Comparison of ENCODE assay signal across 1 cellular context in genomic region chr11:20609727-20610707, GRCh38.
A peak's percentile ranks its signal among the peaks of the same experiment; 100 is the strongest.
TF ChIP-seq lines count a peak whose summit lies in the region.

No MANE protein-coding gene starts in this region.

TF ChIP-seq in K562, 482 proteins besides CTCF, POLR2A, EP300 and RAD21 (continued from another document and continues in another):
- 0 out of 4 replicates have a peak, but pooled peaks of 1 of the 2 experiments have one; percentile 34 for TF ChIP-seq UBTF (IDR thresholded peaks at IDR 0.05; ENCODE audit: borderline replicate concordance in 1 of 2, low read depth in 2 of 2, low read length in 2 of 2)
- TF ChIP-seq JUND (IDR thresholded peaks at IDR 0.05; ENCODE audit: borderline replicate concordance, low read depth, low read length): peak; percentile 52; the same call in 1 of the 2 replicates
- TF ChIP-seq JUND (tag; IDR thresholded peaks at IDR 0.05; ENCODE audit: borderline replicate concordance, low read depth, low read length): no peak; the same call in 2 of the 3 replicates
- TF ChIP-seq ELF1 (tag; IDR thresholded peaks at IDR 0.05): no peak
- TF ChIP-seq, protein P1, sequence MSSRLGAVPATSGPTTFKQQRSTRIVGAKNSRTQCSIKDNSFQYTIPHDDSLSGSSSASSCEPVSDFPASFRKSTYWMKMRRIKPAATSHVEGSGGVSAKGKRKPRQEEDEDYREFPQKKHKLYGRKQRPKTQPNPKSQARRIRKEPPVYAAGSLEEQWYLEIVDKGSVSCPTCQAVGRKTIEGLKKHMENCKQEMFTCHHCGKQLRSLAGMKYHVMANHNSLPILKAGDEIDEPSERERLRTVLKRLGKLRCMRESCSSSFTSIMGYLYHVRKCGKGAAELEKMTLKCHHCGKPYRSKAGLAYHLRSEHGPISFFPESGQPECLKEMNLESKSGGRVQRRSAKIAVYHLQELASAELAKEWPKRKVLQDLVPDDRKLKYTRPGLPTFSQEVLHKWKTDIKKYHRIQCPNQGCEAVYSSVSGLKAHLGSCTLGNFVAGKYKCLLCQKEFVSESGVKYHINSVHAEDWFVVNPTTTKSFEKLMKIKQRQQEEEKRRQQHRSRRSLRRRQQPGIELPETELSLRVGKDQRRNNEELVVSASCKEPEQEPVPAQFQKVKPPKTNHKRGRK (tag; IDR thresholded peaks at IDR 0.05): no peak
- no peak for TF ChIP-seq ZNF134 (CRISPR knock-in tag; conservative IDR thresholded peaks at IDR 0.05)
- no peak for TF ChIP-seq ETV6 (IDR thresholded peaks at IDR 0.05; ENCODE audit: borderline replicate concordance in 1 of 2, low read depth in 2 of 2, low read length in 1 of 2)
- TF ChIP-seq ETV6 (CRISPR knock-in tag; IDR thresholded peaks at IDR 0.05; ENCODE audit: borderline replicate concordance): no peak
- no peak for TF ChIP-seq HMG20B (CRISPR knock-in tag; IDR thresholded peaks at IDR 0.05)
- TF ChIP-seq ZC3H11A (IDR thresholded peaks at IDR 0.05; ENCODE audit: low read depth, low read length): no peak
- no peak for TF ChIP-seq HMGXB4 (CRISPR knock-in tag; IDR thresholded peaks at IDR 0.05)
- no peak for TF ChIP-seq ETV5 (CRISPR knock-in tag; IDR thresholded peaks at IDR 0.05; ENCODE audit: low read depth)
- 0 out of 2 replicates have a peak, but pooled peaks have one; percentile 10 for TF ChIP-seq ARID3A (IDR thresholded peaks at IDR 0.05; ENCODE audit: borderline replicate concordance, low read depth, low read length)
- no peak for TF ChIP-seq NCOA1 (IDR thresholded peaks at IDR 0.05; ENCODE audit: low read depth)
- TF ChIP-seq MXD1 (CRISPR knock-in tag; IDR thresholded peaks at IDR 0.05; ENCODE audit: borderline replicate concordance, poor library complexity, severe bottlenecking): no peak
- no peak for TF ChIP-seq ZNF239 (CRISPR knock-in tag; IDR thresholded peaks at IDR 0.05)
- TF ChIP-seq ZNF655 (CRISPR knock-in tag; IDR thresholded peaks at IDR 0.05): no peak
- 0 out of 2 replicates have a peak, but pooled peaks have one; percentile 35 for TF ChIP-seq CXXC5 (CRISPR knock-in tag; IDR thresholded peaks at IDR 0.05)
- no peak for TF ChIP-seq ZNF282 (CRISPR knock-in tag; IDR thresholded peaks at IDR 0.05)
- TF ChIP-seq CC2D1A (IDR thresholded peaks at IDR 0.05): peak; percentile 55; the same call in 1 of the 2 replicates
- TF ChIP-seq PHB2 (IDR thresholded peaks at IDR 0.05; ENCODE audit: low read depth): no peak
- no peak for TF ChIP-seq SIX5 (IDR thresholded peaks at IDR 0.05; ENCODE audit: borderline replicate concordance in 1 of 2, insufficient read depth in 1 of 2, low read depth in 1 of 2, low read length in 2 of 2)
- TF ChIP-seq PTBP1 (IDR thresholded peaks at IDR 0.05; ENCODE audit: low read depth, low read length): no peak
- TF ChIP-seq ERF (CRISPR knock-in tag; IDR thresholded peaks at IDR 0.05): no peak
- TF ChIP-seq HSF4 (CRISPR knock-in tag; IDR thresholded peaks at IDR 0.05; ENCODE audit: borderline replicate concordance): no peak
- no peak for TF ChIP-seq CREB3L1 (IDR thresholded peaks at IDR 0.05; ENCODE audit: borderline replicate concordance, low read depth)
- TF ChIP-seq, protein P2, sequence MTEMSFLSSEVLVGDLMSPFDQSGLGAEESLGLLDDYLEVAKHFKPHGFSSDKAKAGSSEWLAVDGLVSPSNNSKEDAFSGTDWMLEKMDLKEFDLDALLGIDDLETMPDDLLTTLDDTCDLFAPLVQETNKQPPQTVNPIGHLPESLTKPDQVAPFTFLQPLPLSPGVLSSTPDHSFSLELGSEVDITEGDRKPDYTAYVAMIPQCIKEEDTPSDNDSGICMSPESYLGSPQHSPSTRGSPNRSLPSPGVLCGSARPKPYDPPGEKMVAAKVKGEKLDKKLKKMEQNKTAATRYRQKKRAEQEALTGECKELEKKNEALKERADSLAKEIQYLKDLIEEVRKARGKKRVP (CRISPR knock-in tag; IDR thresholded peaks at IDR 0.05): no peak
- no peak for TF ChIP-seq NRF1 (conservative IDR thresholded peaks at IDR 0.05 in 1 of 2, IDR thresholded peaks at IDR 0.05 in 1 of 2)
- TF ChIP-seq FOXM1 (IDR thresholded peaks at IDR 0.05; ENCODE audit: low read depth): no peak
- TF ChIP-seq FOXM1 (CRISPR knock-in tag; IDR thresholded peaks at IDR 0.05; ENCODE audit: low read depth): no peak
- no peak for TF ChIP-seq ILF3 (IDR thresholded peaks at IDR 0.05; ENCODE audit: borderline replicate concordance)
- no peak for TF ChIP-seq NFXL1 (CRISPR knock-in tag; IDR thresholded peaks at IDR 0.05)
- no peak for TF ChIP-seq ZBTB1 (CRISPR knock-in tag; IDR thresholded peaks at IDR 0.05; ENCODE audit: borderline replicate concordance, low read depth)
- TF ChIP-seq STAG1 (CRISPR knock-in tag; IDR thresholded peaks at IDR 0.05; ENCODE audit: borderline replicate concordance): peak; percentile 89; the same call in 1 of the 2 replicates
- TF ChIP-seq ZBTB7A (IDR thresholded peaks at IDR 0.05; ENCODE audit: borderline replicate concordance, control insufficient read depth, low read depth, low read length): no peak
- no peak for TF ChIP-seq PCBP1 (IDR thresholded peaks at IDR 0.05; ENCODE audit: low read depth, low read length, poor library complexity, severe bottlenecking)
- no peak for TF ChIP-seq PHF20 (IDR thresholded peaks at IDR 0.05; ENCODE audit: partially characterized antibody)
- no peak for TF ChIP-seq SP2 (IDR thresholded peaks at IDR 0.05; ENCODE audit: extremely low read depth, low read depth, low read length, poor library complexity, severe bottlenecking)
- no peak for TF ChIP-seq MCM7 (IDR thresholded peaks at IDR 0.05)
- TF ChIP-seq, protein P3, sequence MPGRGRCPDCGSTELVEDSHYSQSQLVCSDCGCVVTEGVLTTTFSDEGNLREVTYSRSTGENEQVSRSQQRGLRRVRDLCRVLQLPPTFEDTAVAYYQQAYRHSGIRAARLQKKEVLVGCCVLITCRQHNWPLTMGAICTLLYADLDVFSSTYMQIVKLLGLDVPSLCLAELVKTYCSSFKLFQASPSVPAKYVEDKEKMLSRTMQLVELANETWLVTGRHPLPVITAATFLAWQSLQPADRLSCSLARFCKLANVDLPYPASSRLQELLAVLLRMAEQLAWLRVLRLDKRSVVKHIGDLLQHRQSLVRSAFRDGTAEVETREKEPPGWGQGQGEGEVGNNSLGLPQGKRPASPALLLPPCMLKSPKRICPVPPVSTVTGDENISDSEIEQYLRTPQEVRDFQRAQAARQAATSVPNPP (IDR thresholded peaks at IDR 0.05; ENCODE audit: borderline replicate concordance, insufficient read depth, insufficient read length): no peak
- TF ChIP-seq, protein P4, sequence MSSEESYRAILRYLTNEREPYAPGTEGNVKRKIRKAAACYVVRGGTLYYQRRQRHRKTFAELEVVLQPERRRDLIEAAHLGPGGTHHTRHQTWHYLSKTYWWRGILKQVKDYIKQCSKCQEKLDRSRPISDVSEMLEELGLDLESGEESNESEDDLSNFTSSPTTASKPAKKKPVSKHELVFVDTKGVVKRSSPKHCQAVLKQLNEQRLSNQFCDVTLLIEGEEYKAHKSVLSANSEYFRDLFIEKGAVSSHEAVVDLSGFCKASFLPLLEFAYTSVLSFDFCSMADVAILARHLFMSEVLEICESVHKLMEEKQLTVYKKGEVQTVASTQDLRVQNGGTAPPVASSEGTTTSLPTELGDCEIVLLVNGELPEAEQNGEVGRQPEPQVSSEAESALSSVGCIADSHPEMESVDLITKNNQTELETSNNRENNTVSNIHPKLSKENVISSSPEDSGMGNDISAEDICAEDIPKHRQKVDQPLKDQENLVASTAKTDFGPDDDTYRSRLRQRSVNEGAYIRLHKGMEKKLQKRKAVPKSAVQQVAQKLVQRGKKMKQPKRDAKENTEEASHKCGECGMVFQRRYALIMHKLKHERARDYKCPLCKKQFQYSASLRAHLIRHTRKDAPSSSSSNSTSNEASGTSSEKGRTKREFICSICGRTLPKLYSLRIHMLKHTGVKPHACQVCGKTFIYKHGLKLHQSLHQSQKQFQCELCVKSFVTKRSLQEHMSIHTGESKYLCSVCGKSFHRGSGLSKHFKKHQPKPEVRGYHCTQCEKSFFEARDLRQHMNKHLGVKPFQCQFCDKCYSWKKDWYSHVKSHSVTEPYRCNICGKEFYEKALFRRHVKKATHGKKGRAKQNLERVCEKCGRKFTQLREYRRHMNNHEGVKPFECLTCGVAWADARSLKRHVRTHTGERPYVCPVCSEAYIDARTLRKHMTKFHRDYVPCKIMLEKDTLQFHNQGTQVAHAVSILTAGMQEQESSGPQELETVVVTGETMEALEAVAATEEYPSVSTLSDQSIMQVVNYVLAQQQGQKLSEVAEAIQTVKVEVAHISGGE (CRISPR knock-in tag; IDR thresholded peaks at IDR 0.05): no peak
- TF ChIP-seq ZEB2 (IDR thresholded peaks at IDR 0.05): no peak
- 0 out of 2 replicates have a peak, but pooled peaks have one; percentile 14 for TF ChIP-seq CREM (IDR thresholded peaks at IDR 0.05; ENCODE audit: low read depth)
- peak; percentile 59; the same call in 1 of the 2 replicates for TF ChIP-seq RB1 (IDR thresholded peaks at IDR 0.05; ENCODE audit: low read depth)
- TF ChIP-seq ZNF589 (CRISPR knock-in tag; IDR thresholded peaks at IDR 0.05; ENCODE audit: low read depth): no peak
- no peak for TF ChIP-seq THRAP3 (IDR thresholded peaks at IDR 0.05; ENCODE audit: borderline replicate concordance)
- no peak for TF ChIP-seq KAT8 (IDR thresholded peaks at IDR 0.05; ENCODE audit: low read depth)
- TF ChIP-seq MLX (CRISPR knock-in tag; conservative IDR thresholded peaks at IDR 0.05): no peak
- no peak for TF ChIP-seq BDP1 (IDR thresholded peaks at IDR 0.05; ENCODE audit: insufficient read depth, insufficient read length)
- no peak for TF ChIP-seq MTA3 (IDR thresholded peaks at IDR 0.05; ENCODE audit: borderline replicate concordance)
